Comparison of ENCODE assay signal across 7 cellular contexts in the genomic region with DNA sequence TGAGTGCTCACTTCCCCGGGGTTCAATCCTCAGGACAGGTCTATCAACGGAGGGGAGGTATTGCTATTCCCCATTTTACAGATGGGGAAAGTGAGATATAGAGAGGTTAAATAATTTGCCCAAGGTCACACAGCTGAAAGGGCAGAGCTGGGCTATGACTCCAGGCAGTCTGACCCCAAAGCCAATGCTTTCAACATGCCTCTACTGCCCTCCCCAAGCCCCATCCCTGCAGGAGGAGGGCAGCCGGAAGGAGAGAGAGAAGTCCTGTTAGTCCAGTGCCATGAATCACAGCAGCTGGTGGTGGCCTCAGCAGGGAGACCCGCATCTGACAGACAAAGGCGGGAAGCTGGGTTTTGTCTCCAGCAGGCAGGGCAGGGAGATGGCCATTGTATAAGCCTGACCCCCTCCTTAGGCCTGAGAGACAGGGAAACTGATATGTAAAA. TPM values are rescaled to one million over a fixed set of nuclear protein-coding genes. Genes with fewer than 3 reads are reported as not detected.
DNase-seq lines count a peak whose midpoint lies in the region; ATAC-seq and TF ChIP-seq lines count a peak whose summit lies in the region.

No MANE protein-coding gene starts in this region.

- H3K79me2 ChIP-seq in Karpas-422 (ENCODE audit: low read length) = no peaks in the 10 kb centered on the region

- peak in 3 of 4 donors; percentile 34 to 57 (median 52) for ATAC-seq in right lobe of liver
- no peak for ATAC-seq in CD8-positive, alpha-beta T cell

- TF ChIP-seq POLR2A in right lobe of liver (IDR thresholded peaks at IDR 0.05) (no peak), tibial nerve (IDR thresholded peaks at IDR 0.05) (no peak)

- no peak overlapping the region for H3K4me3 Mint-ChIP-seq in CD8-positive, alpha-beta T cell

- H3K36me3 ChIP-seq in HUES64 (ENCODE audit: insufficient read depth, low read length) = no peaks in the 10 kb centered on the region
- H3K36me3 ChIP-seq in brain microvascular endothelial cell (replicated peaks) = no peaks in the 10 kb centered on the region
- H3K36me3 ChIP-seq in right lobe of liver = no peaks in the 10 kb centered on the region
- no peaks in the 10 kb centered on the region for H3K36me3 ChIP-seq in tibial nerve
- no peaks in the 10 kb centered on the region for H3K36me3 ChIP-seq in CD8-positive, alpha-beta T cell (ENCODE audit: insufficient read depth, low read length)
- H3K36me3 ChIP-seq in Karpas-422 (ENCODE audit: insufficient read depth, low read length) = no peaks in the 10 kb centered on the region

- no peak overlapping the region for H2AFZ ChIP-seq in Karpas-422 (ENCODE audit: low read length)

- H3K27me3 ChIP-seq in HUES64 (ENCODE audit: insufficient read depth, low read length) (no peaks in the 10 kb centered on the region), brain microvascular endothelial cell (replicated peaks) (no peaks in the 10 kb centered on the region), right lobe of liver (no peaks in the 10 kb centered on the region), tibial nerve (no peaks in the 10 kb centered on the region), Karpas-422 (ENCODE audit: low read length) (no peaks in the 10 kb centered on the region)
- no peaks in the 10 kb centered on the region for H3K27me3 ChIP-seq in CD8-positive, alpha-beta T cell (ENCODE audit: insufficient read depth, low read length)

- H3K27ac Mint-ChIP-seq in CD8-positive, alpha-beta T cell = no peak overlapping the region

- H3K4me2 ChIP-seq in Karpas-422 (ENCODE audit: low read depth, low read length, poor library complexity, severe bottlenecking) = no peak overlapping the region

- H3K4me1 Mint-ChIP-seq in CD8-positive, alpha-beta T cell (ENCODE audit: low read depth) = peaks cover 8% of the 10 kb centered on the region

- in situ Hi-C loops in brain microvascular endothelial cell (cut with HindIII; ENCODE audit: low pct_ligation_motif_present, low sequenced_read_pairs) = no loop called here

- no peak for TF ChIP-seq EP300 in tibial nerve (IDR thresholded peaks at IDR 0.05)

- H3K4me1 ChIP-seq in HUES64 (ENCODE audit: insufficient read depth, low read length) (peaks cover 15% of the 10 kb centered on the region), right lobe of liver (no peaks in the 10 kb centered on the region), tibial nerve (peaks cover 0 to 52% (median 20%) of the 10 kb centered on the region in 4 donors), Karpas-422 (ENCODE audit: low read length) (peaks cover 7% of the 10 kb centered on the region)
- no peaks in the 10 kb centered on the region for H3K4me1 ChIP-seq in CD8-positive, alpha-beta T cell (ENCODE audit: insufficient read depth, low read length)

- no peaks in the 10 kb centered on the region for H3K9me2 ChIP-seq in Karpas-422 (replicated peaks; ENCODE audit: insufficient read depth, low read length)

- H3K27ac ChIP-seq in HUES64 (ENCODE audit: low read depth, low read length) (peak overlapping the region; percentile 92; the same call in 1 of the 2 replicates), brain microvascular endothelial cell (peak overlapping the region; percentile 60), right lobe of liver (no peak overlapping the region), tibial nerve (peak overlapping the region; percentile 11 to 81 (median 50)), Karpas-422 (ENCODE audit: low read length) (no peak overlapping the region)
- no peak overlapping the region for H3K27ac ChIP-seq in CD8-positive, alpha-beta T cell (ENCODE audit: low read depth, low read length)

- CTCF ChIA-PET in CD8-positive, alpha-beta T cell (lab: Charles Lee) = interaction anchor here (2.4 kb wide), 1 partner anchor 36 kb away, joined by 7 read pairs; no protein-coding TSS in a partner anchor

- DNase-seq in brain microvascular endothelial cell (peak; percentile 48), right lobe of liver (no peak), tibial nerve (ENCODE audit: low spot score in 2 of 2) (no peak), NCI-H345 (lab: John Stamatoyannopoulos, UW) (no peak), Karpas-422 (no peak)
- no peak for DNase-seq in CD8-positive, alpha-beta T cell

- intact Hi-C loops in right lobe of liver (cut with DNase I) = no loop called here
- intact Hi-C loops in CD8-positive, alpha-beta T cell (cut with DNase I, micrococcal nuclease) = no loop called here

- H3K9me3 ChIP-seq in HUES64 (ENCODE audit: insufficient read depth, low read depth, low read length) (no peaks in the 10 kb centered on the region), right lobe of liver (no peaks in the 10 kb centered on the region), tibial nerve (no peaks in the 10 kb centered on the region), Karpas-422 (ENCODE audit: low read length) (no peaks in the 10 kb centered on the region)
- no peaks in the 10 kb centered on the region for H3K9me3 ChIP-seq in CD8-positive, alpha-beta T cell (ENCODE audit: low read length)

- H3K27me3 Mint-ChIP-seq in CD8-positive, alpha-beta T cell (ENCODE audit: low read depth) = peaks cover 2% of the 10 kb centered on the region

- POLR2A ChIA-PET in CD8-positive, alpha-beta T cell (lab: Charles Lee) = no interaction called here

- TF ChIP-seq CTCF in brain microvascular endothelial cell (IDR thresholded peaks at IDR 0.05; ENCODE audit: low read depth, low read length, missing control alignments) (no peak), right lobe of liver (IDR thresholded peaks at IDR 0.05) (no peak), tibial nerve (IDR thresholded peaks at IDR 0.05) (no peak)
- TF ChIP-seq CTCF in CD8-positive, alpha-beta T cell (IDR thresholded peaks at IDR 0.05) = no peak

- 10% methylated on average over 5 of the region's 5 CpGs for WGBS in HUES64
- WGBS in right lobe of liver (ENCODE audit: insufficient coverage, low coverage, low lambda C conversion rate, missing lambda C conversion rate) = 48% methylated on average over 5 of the region's 5 CpGs
- WGBS in tibial nerve, 2 donors = 24 to 36% methylated on average over 5 of the region's 5 CpGs

- H3K36me3 Mint-ChIP-seq in CD8-positive, alpha-beta T cell = no peaks in the 10 kb centered on the region

- H3K4me3 ChIP-seq in HUES64 (ENCODE audit: low read length) (0 out of 2 replicates have a peak overlapping the region, but pooled peaks have one; percentile 5), brain microvascular endothelial cell (ENCODE audit: low read depth, low read length) (no peak overlapping the region), right lobe of liver (no peak overlapping the region), tibial nerve (no peak overlapping the region), Karpas-422 (ENCODE audit: low read length) (no peak overlapping the region)
- H3K4me3 ChIP-seq in CD8-positive, alpha-beta T cell (ENCODE audit: low read depth, low read length) = no peak overlapping the region

- no peaks in the 10 kb centered on the region for H3K9me3 Mint-ChIP-seq in CD8-positive, alpha-beta T cell

- H3K9ac ChIP-seq in HUES64 (ENCODE audit: low read depth, low read length) (peak overlapping the region; percentile 44), Karpas-422 (ENCODE audit: low read length) (no peak overlapping the region)

- H4K20me1 ChIP-seq in Karpas-422 (ENCODE audit: insufficient read depth, low read depth, low read length) = no peaks in the 10 kb centered on the region

RNA-seq across cellular contexts. Expression of gene CLIC4, which starts 20.0 kb away (rescaled TPM):
- polyA plus RNA-seq in HUES64 (2013, experiment 1 of 2) = 178 TPM
- 192 TPM for polyA plus RNA-seq in HUES64 (2013, experiment 2 of 2)
- total RNA-seq in right lobe of liver = 10 to 100 TPM; 35.0 to 63.6 (median 44.3) TPM
- total RNA-seq in tibial nerve = 100 to 1,000 TPM; 399 to 688 (median 564) TPM
- 1 to 10 TPM; 1.2 to 1.3 TPM for total RNA-seq in CD8-positive, alpha-beta T cell
- 49.1 and 87.4 TPM in 2 replicates for total RNA-seq in Karpas-422 (2014; rRNA removed; shearing (Covaris generic); ENCODE audit: low replicate concordance)

Comparison
In these comparisons a context has a peak if more than half of its experiments do, and no peak if none do; other contexts are left out.
1. H3K27ac ChIP-seq: peak in HUES64 (single experiment), brain microvascular endothelial cell (single experiment) and tibial nerve (4 of 4); none in right lobe of liver (0 of 3), CD8-positive, alpha-beta T cell (single experiment) and Karpas-422 (single experiment).
2. RNA of gene CLIC4, which starts 20.0 kb away (total RNA-seq): 399 to 688 TPM in tibial nerve, 49.1 to 87.4 TPM in Karpas-422 and 35.0 to 63.6 TPM in right lobe of liver; 1.2 to 1.3 TPM in CD8-positive, alpha-beta T cell; every median in the first group is over 10 times any median in the second.